ENCODE assay signal across 13 cellular contexts in the genomic region with DNA sequence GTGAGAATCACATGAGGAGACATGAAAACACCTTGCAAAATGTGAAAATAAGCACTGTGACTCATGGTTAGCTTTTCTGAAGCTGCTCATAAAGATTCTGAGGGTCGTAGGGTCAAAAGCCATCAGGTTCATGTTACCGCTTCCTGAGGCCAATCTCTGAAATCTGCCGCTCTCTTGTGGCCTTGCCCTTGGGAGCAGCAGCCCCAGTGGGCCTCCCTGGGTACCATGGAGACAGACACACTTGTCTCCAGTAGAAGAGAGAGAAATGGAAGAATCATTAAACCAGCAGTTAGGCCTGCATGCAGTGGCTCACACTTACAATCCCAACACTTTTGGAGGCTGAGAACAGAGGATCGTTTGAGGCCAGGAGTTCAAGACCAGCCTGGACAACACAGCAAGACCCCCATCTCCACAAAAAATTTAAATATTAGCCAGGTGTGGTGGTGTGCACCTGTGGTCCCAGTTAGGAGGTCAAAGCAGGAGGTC. TPM values are rescaled to one million over a fixed set of nuclear protein-coding genes. Genes with fewer than 3 reads are reported as not detected.
DNase-seq lines count a peak whose midpoint lies in the region; ATAC-seq, FAIRE-seq and TF ChIP-seq lines count a peak whose summit lies in the region.
"Had no signal": no experiment of that assay in that cellular context is flagged by ENCODE, and none has a peak within 500 bp of the region (broad histone marks: within the 10 kb centered on the region; RNA-seq: fewer than 3 reads in every experiment).

No MANE protein-coding gene starts in this region.

- in situ Hi-C loops in GM12878 (cut with MboI) = no loop called here

- TF ChIP-seq CTCF in GM12878 (IDR thresholded peaks at IDR 0.05 in 2 of 3, conservative IDR thresholded peaks at IDR 0.05 in 1 of 3; ENCODE audit: control insufficient read depth in 2 of 3, extremely low read depth in 1 of 3, insufficient read depth in 1 of 3, low read depth in 3 of 3, low read length in 3 of 3) = no peak

- POLR2A ChIA-PET in GM12878 (lab: Charles Lee) = interaction anchor here (0.9 to 1.1 kb wide), 2 partner anchors 44 to 57 kb away, joined by 3 to 4 read pairs; partner anchors contain the start of genes CCT6A, PSPH and SUMF2

- H3K9ac ChIP-seq in GM12878 (ENCODE audit: control insufficient read depth, insufficient read depth, low read length) = no peak overlapping the region

- no peaks in the 10 kb centered on the region for H3K27me3 ChIP-seq in GM12878 (replicated peaks in 1 of 2; ENCODE audit: control insufficient read depth in 2 of 2, insufficient read depth in 2 of 2, low read length in 1 of 2)

- peak; percentile 5 for DNase-seq in NCI-H2227 (lab: John Stamatoyannopoulos, UW; ENCODE audit: unreplicated experiment)
- no peak for DNase-seq in NCI-H2227 treated with DMSO at 0.1 percent for 48 hours (lab: John Stamatoyannopoulos, UW)
- DNase-seq in LHCN-M2 (ENCODE audit: low read depth) = peak; percentile 28
- no peak for DNase-seq in GM12878 (ENCODE audit: low read depth, low spot score)
- peak; percentile 24 for DNase-seq in posterior vena cava (ENCODE audit: low spot score)
- DNase-seq in stimulated activated naive CD4-positive, alpha-beta T cell treated with Interleukin-2 at 50 U/mL for 16 hours (lab: John Stamatoyannopoulos, UW) = no peak
- no peak for DNase-seq in hepatic stellate cell (ENCODE audit: low spot score)
- DNase-seq: DMS79, erythroblast, NCI-H1105 treated with DMSO at 0.1 percent for 48 hours had no signal

- H3K27ac ChIP-seq in GM12878 (ENCODE audit: control insufficient read depth, insufficient read depth) = no peak overlapping the region

- WGBS in GM12878 (ENCODE audit: insufficient coverage, insufficient replicate concordance, low lambda C conversion rate, missing lambda C conversion rate) = 76% methylated on average over 4 of the region's 4 CpGs

- no peak for TF ChIP-seq RAD21 in GM12878 (IDR thresholded peaks at IDR 0.05; ENCODE audit: insufficient read depth, low read depth, low read length)

- no peak for TF ChIP-seq EP300 in GM12878 (IDR thresholded peaks at IDR 0.05; ENCODE audit: borderline replicate concordance in 1 of 2, control insufficient read depth in 1 of 2, low read depth in 2 of 2, low read length in 2 of 2)

- no peaks in the 10 kb centered on the region for H4K20me1 ChIP-seq in GM12878 (ENCODE audit: control insufficient read depth, insufficient read depth)

- CTCF ChIA-PET in GM12878 (lab: Yijun Ruan, JAX) = interaction anchor here (1.1 to 11.2 kb wide), 4 partner anchors 12 to 366 kb away, joined by 4 to 95 read pairs (median 6); no protein-coding TSS in a partner anchor

- no peaks in the 10 kb centered on the region for H3K4me1 ChIP-seq in GM12878 (ENCODE audit: control insufficient read depth, insufficient read depth, low read length)

- H3K4me3 ChIP-seq in GM12878 = no peak overlapping the region
- H3K4me3 ChIP-seq: lung had no signal

- no peak for FAIRE-seq in GM12878 (lab: Jason Lieb, UNC)
- FAIRE-seq: GM19239 had no signal

- SMC1A ChIA-PET in GM12878 (lab: Charles Lee; ENCODE audit: uncharacterized antibody, unreplicated experiment) = interaction anchor here (0.9 to 1.5 kb wide), 5 partner anchors 44 to 366 kb away, joined by 3 to 4 read pairs (median 3); partner anchors contain the start of gene PSPH

- BruUV-seq in GM12878 (replicated peaks; lab: Mats Ljungman, UMichigan) = no TSS peak

- intact Hi-C loops in GM12878 (cut with micrococcal nuclease; ENCODE audit: unreplicated experiment) = no loop called here
- intact Hi-C loops in posterior vena cava (cut with DNase I) = no loop called here

- no peaks in the 10 kb centered on the region for H3K79me2 ChIP-seq in GM12878 (ENCODE audit: control insufficient read depth, insufficient read depth, low read length)

- H3K36me3 ChIP-seq in GM12878 (ENCODE audit: control insufficient read depth in 2 of 2, insufficient read depth in 2 of 2, low read length in 1 of 2) = 0 out of 4 replicates have a peak, but pooled peaks cover 0 to 3% of the 10 kb centered on the region in 2 experiments

- ATAC-seq in GM12878 (no peak), GM21423 (IDR thresholded peaks at IDR 0.05; ENCODE audit: unreplicated experiment) (no peak)

- RAD21 ChIA-PET in GM12878 (lab: Charles Lee; ENCODE audit: unreplicated experiment) = interaction anchor here (1.6 to 3.9 kb wide), 2 partner anchors 57 to 67 kb away, joined by 4 to 18 read pairs; partner anchors contain the start of gene SUMF2

- H3K9me3 ChIP-seq in GM12878 (replicated peaks; ENCODE audit: control insufficient read depth, insufficient read depth, low read length) = no peaks in the 10 kb centered on the region

- no peak for TF ChIP-seq POLR2A in GM12878 (IDR thresholded peaks at IDR 0.05; ENCODE audit: low read depth, low read length)

- H2AFZ ChIP-seq in GM12878 (ENCODE audit: control insufficient read depth, low read depth, low read length) = no peak overlapping the region

- H3K4me2 ChIP-seq in GM12878 (ENCODE audit: control insufficient read depth, insufficient read depth) = no peak overlapping the region

RNA-seq across cellular contexts. Expression of gene NIPSNAP2, which starts 42.8 kb away (rescaled TPM):
- total RNA-seq in LHCN-M2 (2014; rRNA removed) = 60.9 and 75.7 TPM in 2 replicates
- 32.2 TPM for polyA plus RNA-seq in LHCN-M2 (2012)
- 46.1 and 48.0 TPM in 2 replicates for total RNA-seq in GM12878 (2013; cell fraction: nucleolus; rRNA removed)
- total RNA-seq in GM12878 (2014; rRNA removed) = 47.7 TPM in 2 replicates
- total RNA-seq in GM12878 (2014; rRNA removed; fragmentation: Illumina TruSeq; extraction: Trizol) = 51.7 and 52.0 TPM in 2 replicates
- total RNA-seq in GM12878 (2021) = 44.7 and 45.0 TPM in 2 replicates
- 19.8 TPM for polyA plus RNA-seq in GM12878 (2011; ENCODE audit: low read depth)
- polyA plus RNA-seq in GM12878 (2011; rRNA removed) = 70.8 and 104 TPM in 2 replicates
- 26.4 and 28.1 TPM in 2 replicates for polyA plus RNA-seq in GM12878 (2011; cell fraction: cytosol; rRNA removed)
- polyA plus RNA-seq in GM12878 (2011; cell fraction: nucleus; rRNA removed) = 30.3 and 31.0 TPM in 2 replicates
- 25.1 and 28.2 TPM in 2 replicates for polyA plus RNA-seq in GM12878 (2012)
- polyA plus RNA-seq in GM12878 (2014; fragmentation: Illumina TruSeq; extraction: Trizol) = 62.9 and 102 TPM in 2 replicates
- polyA plus RNA-seq in GM12878 (2014; fragmentation: Nextera tagmentation; extraction: Ambion mirVana) = 10 to 100 TPM; 24.7 to 29.9 TPM
- polyA plus RNA-seq in GM12878 (2014; rRNA removed) = 38.8 and 46.9 TPM in 2 replicates
- 10 to 100 TPM; 83.8 to 88.5 TPM for polyA plus RNA-seq in GM12878 (2016; fragmentation: Nextera tagmentation; extraction: Ambion mirVana)
- polyA minus RNA-seq in GM12878 (2011; rRNA and poly(A)+ RNA removed) = 24.6 and 40.3 TPM in 2 replicates
- 12.6 and 14.3 TPM in 2 replicates for polyA minus RNA-seq in GM12878 (2011; cell fraction: cytosol; rRNA and poly(A)+ RNA removed)
- polyA minus RNA-seq in GM12878 (2011; cell fraction: nucleus; rRNA and poly(A)+ RNA removed) = 26.6 and 36.3 TPM in 2 replicates
- 10 to 100 TPM; 59.1 to 62.2 TPM for total RNA-seq in posterior vena cava

RNA-seq across cellular contexts. Expression of gene PSPH, which starts 44.0 kb away (rescaled TPM):
- total RNA-seq in LHCN-M2 (2014; rRNA removed) (81.0 and 103 TPM in 2 replicates), GM12878 (2014; rRNA removed) (35.3 and 36.4 TPM in 2 replicates), GM12878 (2014; rRNA removed; fragmentation: Illumina TruSeq; extraction: Trizol) (20.1 and 21.2 TPM in 2 replicates), GM12878 (2021) (24.8 and 25.0 TPM in 2 replicates), posterior vena cava (1 to 10 TPM; 5.0 to 6.6 TPM)
- 24.8 TPM for polyA plus RNA-seq in LHCN-M2 (2012)
- 6.6 and 6.8 TPM in 2 replicates for total RNA-seq in GM12878 (2013; cell fraction: nucleolus; rRNA removed)
- 7.9 TPM for polyA plus RNA-seq in GM12878 (2011; ENCODE audit: low read depth)
- polyA plus RNA-seq in GM12878 (2011; rRNA removed) (15.4 and 16.2 TPM in 2 replicates), GM12878 (2014; fragmentation: Illumina TruSeq; extraction: Trizol) (9.1 and 23.0 TPM in 2 replicates), GM12878 (2014; fragmentation: Nextera tagmentation; extraction: Ambion mirVana) (10 to 100 TPM in 1 of 2 experiments, 1 to 10 TPM in 1; 5.2 to 10.5 TPM), GM12878 (2014; rRNA removed) (21.6 and 28.3 TPM in 2 replicates), GM12878 (2016; fragmentation: Nextera tagmentation; extraction: Ambion mirVana) (10 to 100 TPM; 24.8 to 26.1 TPM)
- 18.9 and 23.5 TPM in 2 replicates for polyA plus RNA-seq in GM12878 (2011; cell fraction: cytosol; rRNA removed)
- polyA plus RNA-seq in GM12878 (2011; cell fraction: nucleus; rRNA removed) = 6.8 and 9.3 TPM in 2 replicates
- 10.3 and 10.6 TPM in 2 replicates for polyA plus RNA-seq in GM12878 (2012)
- polyA minus RNA-seq in GM12878 (2011; rRNA and poly(A)+ RNA removed) = 16.5 and 17.5 TPM in 2 replicates
- polyA minus RNA-seq in GM12878 (2011; cell fraction: cytosol; rRNA and poly(A)+ RNA removed) = 9.1 and 14.1 TPM in 2 replicates
- polyA minus RNA-seq in GM12878 (2011; cell fraction: nucleus; rRNA and poly(A)+ RNA removed) = 8.2 and 17.2 TPM in 2 replicates

RNA-seq across cellular contexts. Expression of gene CCT6A, which starts 44.4 kb away (rescaled TPM):
- total RNA-seq in LHCN-M2 (2014; rRNA removed) = 318 and 320 TPM in 2 replicates
- 153 TPM for polyA plus RNA-seq in LHCN-M2 (2012)
- 96.4 and 103 TPM in 2 replicates for total RNA-seq in GM12878 (2013; cell fraction: nucleolus; rRNA removed)
- total RNA-seq in GM12878 (2014; rRNA removed) = 263 and 264 TPM in 2 replicates
- total RNA-seq in GM12878 (2014; rRNA removed; fragmentation: Illumina TruSeq; extraction: Trizol) = 324 and 357 TPM in 2 replicates
- 202 and 206 TPM in 2 replicates for total RNA-seq in GM12878 (2021)
- 162 TPM for polyA plus RNA-seq in GM12878 (2011; ENCODE audit: low read depth)
- polyA plus RNA-seq in GM12878 (2011; rRNA removed) = 346 and 392 TPM in 2 replicates
- polyA plus RNA-seq in GM12878 (2011; cell fraction: cytosol; rRNA removed) = 129 and 184 TPM in 2 replicates
- polyA plus RNA-seq in GM12878 (2011; cell fraction: nucleus; rRNA removed) = 131 and 175 TPM in 2 replicates
- polyA plus RNA-seq in GM12878 (2012) = 121 and 132 TPM in 2 replicates
- 272 and 346 TPM in 2 replicates for polyA plus RNA-seq in GM12878 (2014; fragmentation: Illumina TruSeq; extraction: Trizol)
- 100 to 1,000 TPM; 191 to 319 TPM for polyA plus RNA-seq in GM12878 (2014; fragmentation: Nextera tagmentation; extraction: Ambion mirVana)
- 247 and 252 TPM in 2 replicates for polyA plus RNA-seq in GM12878 (2014; rRNA removed)
- polyA plus RNA-seq in GM12878 (2016; fragmentation: Nextera tagmentation; extraction: Ambion mirVana) = 100 to 1,000 TPM; 455 to 480 TPM
- 170 and 321 TPM in 2 replicates for polyA minus RNA-seq in GM12878 (2011; rRNA and poly(A)+ RNA removed)
- polyA minus RNA-seq in GM12878 (2011; cell fraction: cytosol; rRNA and poly(A)+ RNA removed) = 57.2 and 72.0 TPM in 2 replicates
- 42.2 and 64.6 TPM in 2 replicates for polyA minus RNA-seq in GM12878 (2011; cell fraction: nucleus; rRNA and poly(A)+ RNA removed)
- total RNA-seq in posterior vena cava = 10 to 100 TPM; 75.9 to 87.9 TPM

RNA-seq across cellular contexts. Expression of gene MRPS17, which starts 55.5 kb away (rescaled TPM):
- total RNA-seq in LHCN-M2 (2014; rRNA removed) = 18.4 and 19.3 TPM in 2 replicates
- polyA plus RNA-seq in LHCN-M2 (2012) = 23.3 TPM
- total RNA-seq in GM12878 (2013; cell fraction: nucleolus; rRNA removed) = 8.2 and 9.0 TPM in 2 replicates
- 29.9 and 31.3 TPM in 2 replicates for total RNA-seq in GM12878 (2014; rRNA removed)
- total RNA-seq in GM12878 (2014; rRNA removed; fragmentation: Illumina TruSeq; extraction: Trizol) = 26.4 and 28.6 TPM in 2 replicates
- total RNA-seq in GM12878 (2021) = 18.7 and 23.1 TPM in 2 replicates
- polyA plus RNA-seq in GM12878 (2011; ENCODE audit: low read depth) = 16.1 TPM
- 28.6 and 32.2 TPM in 2 replicates for polyA plus RNA-seq in GM12878 (2011; rRNA removed)
- polyA plus RNA-seq in GM12878 (2011; cell fraction: cytosol; rRNA removed) = 15.3 and 16.2 TPM in 2 replicates
- 6.2 and 7.4 TPM in 2 replicates for polyA plus RNA-seq in GM12878 (2011; cell fraction: nucleus; rRNA removed)
- 15.4 and 18.3 TPM in 2 replicates for polyA plus RNA-seq in GM12878 (2012)
- polyA plus RNA-seq in GM12878 (2014; fragmentation: Illumina TruSeq; extraction: Trizol) = 25.8 and 26.2 TPM in 2 replicates
- polyA plus RNA-seq in GM12878 (2014; fragmentation: Nextera tagmentation; extraction: Ambion mirVana) = 10 to 100 TPM; 72.9 to 74.5 TPM
- 23.7 and 28.5 TPM in 2 replicates for polyA plus RNA-seq in GM12878 (2014; rRNA removed)
- polyA plus RNA-seq in GM12878 (2016; fragmentation: Nextera tagmentation; extraction: Ambion mirVana) = 10 to 100 TPM; 58.1 TPM
- 7.9 and 8.1 TPM in 2 replicates for polyA minus RNA-seq in GM12878 (2011; rRNA and poly(A)+ RNA removed)
- 2.5 and 3.7 TPM in 2 replicates for polyA minus RNA-seq in GM12878 (2011; cell fraction: cytosol; rRNA and poly(A)+ RNA removed)
- 5.0 and 7.8 TPM in 2 replicates for polyA minus RNA-seq in GM12878 (2011; cell fraction: nucleus; rRNA and poly(A)+ RNA removed)
- total RNA-seq in posterior vena cava = 10 to 100 TPM; 10.5 to 13.4 TPM

RNA-seq across cellular contexts. Expression of gene SUMF2, which starts 56.9 kb away (rescaled TPM):
- total RNA-seq in LHCN-M2 (2014; rRNA removed) (252 and 253 TPM in 2 replicates), GM12878 (2014; rRNA removed) (84.6 and 96.1 TPM in 2 replicates), GM12878 (2014; rRNA removed; fragmentation: Illumina TruSeq; extraction: Trizol) (70.8 and 72.4 TPM in 2 replicates), GM12878 (2021) (102 and 103 TPM in 2 replicates), posterior vena cava (100 to 1,000 TPM in 1 of 2 donors, 10 to 100 TPM in 1; 84.6 to 129 TPM)
- polyA plus RNA-seq in LHCN-M2 (2012) = 201 TPM
- total RNA-seq in GM12878 (2013; cell fraction: nucleolus; rRNA removed) = 149 and 163 TPM in 2 replicates
- polyA plus RNA-seq in GM12878 (2011; ENCODE audit: low read depth) = 42.2 TPM
- polyA plus RNA-seq in GM12878 (2011; rRNA removed) (57.6 and 70.5 TPM in 2 replicates), GM12878 (2014; fragmentation: Illumina TruSeq; extraction: Trizol) (87.4 and 106 TPM in 2 replicates), GM12878 (2014; fragmentation: Nextera tagmentation; extraction: Ambion mirVana) (10 to 100 TPM; 39.9 to 62.4 TPM), GM12878 (2014; rRNA removed) (85.7 and 93.0 TPM in 2 replicates), GM12878 (2016; fragmentation: Nextera tagmentation; extraction: Ambion mirVana) (10 to 100 TPM; 67.7 to 72.6 TPM)
- 81.9 and 86.5 TPM in 2 replicates for polyA plus RNA-seq in GM12878 (2011; cell fraction: cytosol; rRNA removed)
- 170 and 178 TPM in 2 replicates for polyA plus RNA-seq in GM12878 (2011; cell fraction: nucleus; rRNA removed)
- polyA plus RNA-seq in GM12878 (2012) = 77.6 and 84.4 TPM in 2 replicates
- polyA minus RNA-seq in GM12878 (2011; rRNA and poly(A)+ RNA removed) = 53.3 and 94.2 TPM in 2 replicates
- polyA minus RNA-seq in GM12878 (2011; cell fraction: cytosol; rRNA and poly(A)+ RNA removed) = 31.7 and 32.2 TPM in 2 replicates
- 41.7 and 51.2 TPM in 2 replicates for polyA minus RNA-seq in GM12878 (2011; cell fraction: nucleus; rRNA and poly(A)+ RNA removed)

Comparison
In these comparisons a context has a peak if more than half of its experiments do, and no peak if none do; other contexts are left out.
1. DNase-seq: peak in NCI-H2227 (single experiment), LHCN-M2 (single experiment) and posterior vena cava (single experiment); none in NCI-H2227 treated with DMSO at 0.1 percent for 48 hours (single experiment), GM12878 (single experiment), stimulated activated naive CD4-positive, alpha-beta T cell treated with Interleukin-2 at 50 U/mL for 16 hours (single experiment) and hepatic stellate cell (single experiment).